ENCODE assay signal across 8 cellular contexts in the genomic region with DNA sequence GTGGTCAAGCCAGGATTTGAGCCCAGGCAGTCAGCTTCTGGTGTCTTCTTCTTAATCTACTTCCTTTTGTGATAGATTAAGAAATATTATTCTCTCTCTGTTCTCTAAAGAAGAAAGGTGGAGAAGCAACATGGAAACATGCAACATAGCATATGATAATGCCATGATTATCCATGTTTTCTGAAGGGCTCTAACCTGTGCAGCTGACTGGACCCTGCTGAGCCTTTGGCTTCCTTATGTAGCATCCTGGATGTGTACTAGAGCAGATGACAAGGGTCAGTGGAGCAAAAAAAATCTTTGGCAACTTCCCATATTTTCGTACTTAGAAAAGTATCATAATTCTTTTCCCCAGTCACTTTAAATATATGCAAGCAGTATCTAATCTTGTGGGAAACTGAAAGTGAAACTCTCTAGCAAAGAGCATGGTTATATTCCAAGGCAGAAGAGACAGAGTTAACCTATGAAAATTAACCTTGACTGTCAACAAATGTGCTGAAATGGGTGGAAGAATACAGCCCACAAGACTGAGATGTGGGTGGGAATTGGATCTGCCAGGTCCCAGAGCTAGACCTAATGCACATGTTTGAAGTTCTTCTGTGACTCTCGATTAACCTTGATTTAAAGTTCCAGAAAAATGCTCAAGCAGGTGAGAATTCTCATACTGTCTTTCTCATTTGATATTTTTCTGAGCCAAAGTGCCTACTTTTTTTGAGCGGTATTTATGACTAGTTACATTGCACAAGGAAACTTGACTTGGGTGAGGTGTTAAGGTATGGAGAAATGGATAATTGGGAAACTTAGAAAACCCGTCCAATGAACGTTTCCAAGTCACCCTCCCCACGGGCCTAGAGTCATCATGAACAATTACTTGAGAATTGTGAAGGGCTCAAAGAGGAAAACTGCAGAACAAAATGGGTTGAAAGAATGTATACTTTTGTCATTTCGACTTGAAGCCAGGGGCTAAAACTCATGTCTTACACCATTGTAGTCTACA.
A peak's percentile ranks its signal among the peaks of the same experiment; 100 is the strongest.
DNase-seq lines count a peak whose midpoint lies in the region; ATAC-seq and TF ChIP-seq lines count a peak whose summit lies in the region.

No MANE protein-coding gene starts in this region.

- no peak for TF ChIP-seq CTCF in nephron (IDR thresholded peaks at IDR 0.05; ENCODE audit: unreplicated experiment in 3 of 3)

- H3K27ac Mint-ChIP-seq in activated T-helper 17 cell treated with anti-CD3 and anti-CD28 coated beads, Interleukin-2, amount 50 U/mL, for 72 hours, result peak overlapping the region; percentile 62
- H3K27ac Mint-ChIP-seq in nephron, result peak overlapping the region in 2 of 3 experiments; percentile 46 to 52

- H3K36me3 Mint-ChIP-seq in activated T-helper 17 cell treated with anti-CD3 and anti-CD28 coated beads, Interleukin-2, amount 50 U/mL, for 72 hours (ENCODE audit: low read depth), result no peaks in the 10 kb centered on the region
- peaks cover 15% of the 10 kb centered on the region for H3K36me3 Mint-ChIP-seq in nephron (ENCODE audit: low read depth)

- H3K4me3 Mint-ChIP-seq in activated T-helper 17 cell treated with anti-CD3 and anti-CD28 coated beads, Interleukin-2, amount 50 U/mL, for 72 hours, result peak overlapping the region; percentile 55
- H3K4me3 Mint-ChIP-seq in nephron, result peak overlapping the region in 1 of 3 experiments; percentile 7

- ATAC-seq in HG03139 (IDR thresholded peaks at IDR 0.05; ENCODE audit: unreplicated experiment), result peak; percentile 54
- ATAC-seq in activated T-helper 17 cell treated with anti-CD3 and anti-CD28 coated beads, Interleukin-2, amount 50 U/mL, for 72 hours (replicated peaks), result peak; percentile 60

- H3K4me1 Mint-ChIP-seq in activated T-helper 17 cell treated with anti-CD3 and anti-CD28 coated beads, Interleukin-2, amount 50 U/mL, for 72 hours, result peaks cover 31% of the 10 kb centered on the region
- peaks cover 38% of the 10 kb centered on the region for H3K4me1 Mint-ChIP-seq in nephron

- H3K9me3 Mint-ChIP-seq in activated T-helper 17 cell treated with anti-CD3 and anti-CD28 coated beads, Interleukin-2, amount 50 U/mL, for 72 hours, result no peaks in the 10 kb centered on the region
- no peaks in the 10 kb centered on the region for H3K9me3 Mint-ChIP-seq in nephron

- DNase-seq in NCI-H1105 treated with DMSO at 0.1 percent for 48 hours (lab: John Stamatoyannopoulos, UW) (peak; percentile 20), NCI-H1105 (lab: John Stamatoyannopoulos, UW) (no peak), ureter (ENCODE audit: low spot score) (no peak)
- DNase-seq in stimulated activated CD4-positive, alpha-beta T cell treated with anti-CD3 and anti-CD28 coated beads, Interleukin-15, amount 100 ng/mL, for 24 hours, result no peak
- DNase-seq in central memory CD4-positive, alpha-beta T cell, result no peak

- H3K27me3 Mint-ChIP-seq in activated T-helper 17 cell treated with anti-CD3 and anti-CD28 coated beads, Interleukin-2, amount 50 U/mL, for 72 hours, result no peaks in the 10 kb centered on the region
- no peaks in the 10 kb centered on the region for H3K27me3 Mint-ChIP-seq in nephron (ENCODE audit: low read depth)
